In the genomic region with DNA sequence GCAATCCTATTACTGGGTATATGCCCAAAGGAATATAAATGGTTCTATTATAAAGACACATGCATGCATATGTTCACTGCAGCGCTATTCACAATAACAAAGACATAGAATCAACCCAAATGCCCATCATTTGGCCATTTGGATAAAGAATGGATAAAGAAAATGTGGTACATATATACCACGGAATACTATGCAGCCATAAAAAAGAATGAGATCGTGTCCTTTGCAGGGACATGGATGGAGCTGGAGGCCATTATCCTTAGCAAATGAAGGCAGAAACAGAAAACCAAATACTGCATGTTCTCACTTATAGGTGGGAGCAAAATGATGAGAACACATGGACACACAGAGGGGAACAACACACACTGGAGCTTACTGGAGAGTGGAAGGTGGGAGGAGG, we compare ENCODE assay signal across 9 cellular contexts. TPM values are rescaled to one million over a fixed set of nuclear protein-coding genes. Genes with fewer than 3 reads are reported as not detected.
"Had no signal": no experiment of that assay in that cellular context is flagged by ENCODE, and none has a peak within 500 bp of the region (broad histone marks: within the 10 kb centered on the region; RNA-seq: fewer than 3 reads in every experiment).

No MANE protein-coding gene starts in this region.

RNA-seq across cellular contexts. Expression of a gene that starts 1.2 kb away (rescaled TPM):
- total RNA-seq: LHCN-M2, MCF 10A, NCI-H460, OCI-LY7, PC-9, Right ventricle myocardium inferior, RPMI7951, SJCRH30, SK-MEL-5 had no signal

RNA-seq across cellular contexts. Expression of a gene that starts 31.6 kb away (rescaled TPM):
- total RNA-seq: LHCN-M2, MCF 10A, NCI-H460, OCI-LY7, PC-9, Right ventricle myocardium inferior, RPMI7951, SJCRH30, SK-MEL-5 had no signal

RNA-seq across cellular contexts. Expression of a gene that starts 36.4 kb away (rescaled TPM):
- total RNA-seq: LHCN-M2, MCF 10A, NCI-H460, OCI-LY7, PC-9, Right ventricle myocardium inferior, RPMI7951, SJCRH30, SK-MEL-5 had no signal
